In the genomic region with DNA sequence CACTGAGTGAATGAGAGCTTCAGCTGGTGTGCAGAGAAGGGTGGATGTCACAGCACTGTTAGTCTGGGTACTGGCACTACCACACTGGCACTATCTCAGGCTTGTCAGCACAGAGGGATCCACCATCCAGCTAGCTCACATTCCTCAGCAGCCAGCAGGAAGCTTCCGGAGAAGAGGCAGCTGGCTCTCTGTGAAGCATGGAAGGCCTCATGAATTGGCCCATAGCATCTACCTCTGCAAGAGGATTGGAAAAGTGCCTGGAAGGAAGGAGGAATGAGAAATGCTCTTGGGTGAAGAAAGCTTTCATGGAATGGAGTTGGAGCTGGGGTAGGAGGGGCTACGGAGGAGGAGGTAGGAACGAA, we compare ENCODE assay signal across 15 cellular contexts. TPM values are rescaled to one million over a fixed set of nuclear protein-coding genes. Genes with fewer than 3 reads are reported as not detected.
"Had no signal": no experiment of that assay in that cellular context is flagged by ENCODE, and none has a peak within 500 bp of the region (broad histone marks: within the 10 kb centered on the region; RNA-seq: fewer than 3 reads in every experiment).

No MANE protein-coding gene starts in this region.

- H3K27ac Mint-ChIP-seq: activated naive CD8-positive, alpha-beta T cell treated with anti-CD3 and anti-CD28 coated beads for 36 hours; activated T-helper 2 cell treated with anti-CD3 and anti-CD28 coated beads, Interferon-gamma antibody, Interleukin-2, Interleukin-4, amounts not matched to agents 10 μg/mL and 5 μg/mL and 100 μg/mL, durations not matched to agents 14 hours and 24 hours and 36 hours; memory B cell; nephron progenitor cell; stimulated activated naive B cell treated with anti-CD40 and anti-IgM and Interleukin-4, amounts not matched to agents 10 μg/mL and 1 μg/mL and 100 μg/mL, for 72 hours had no signal

- H3K9me3 Mint-ChIP-seq: activated naive CD8-positive, alpha-beta T cell treated with anti-CD3 and anti-CD28 coated beads for 36 hours; activated T-helper 2 cell treated with anti-CD3 and anti-CD28 coated beads, Interferon-gamma antibody, Interleukin-2, Interleukin-4, amounts not matched to agents 10 μg/mL and 5 μg/mL and 100 μg/mL, durations not matched to agents 14 hours and 24 hours and 36 hours; memory B cell; nephron progenitor cell; stimulated activated naive B cell treated with anti-CD40 and anti-IgM and Interleukin-4, amounts not matched to agents 10 μg/mL and 1 μg/mL and 100 μg/mL, for 72 hours had no signal

- H3K36me3 Mint-ChIP-seq: activated naive CD8-positive, alpha-beta T cell treated with anti-CD3 and anti-CD28 coated beads for 36 hours; memory B cell; stimulated activated naive B cell treated with anti-CD40 and anti-IgM and Interleukin-4, amounts not matched to agents 10 μg/mL and 1 μg/mL and 100 μg/mL, for 72 hours had no signal

- H3K4me3 Mint-ChIP-seq: activated naive CD8-positive, alpha-beta T cell treated with anti-CD3 and anti-CD28 coated beads for 36 hours; memory B cell; nephron progenitor cell; stimulated activated naive B cell treated with anti-CD40 and anti-IgM and Interleukin-4, amounts not matched to agents 10 μg/mL and 1 μg/mL and 100 μg/mL, for 72 hours had no signal

- H3K4me3 ChIP-seq: dorsolateral prefrontal cortex, esophagus muscularis mucosa, left lung, ovary, transverse colon had no signal

- DNase-seq: activated CD4-positive, alpha-beta T cell treated with anti-CD3 and anti-CD28 coated beads, Interleukin-2, amount 50 U/mL, for 1 hour; activated naive CD8-positive, alpha-beta T cell treated with anti-CD3 and anti-CD28 coated beads for 36 hours; left lung; nephron progenitor cell; ovary; stimulated activated CD4-positive, alpha-beta T cell treated with anti-CD3 and anti-CD28 coated beads, Interleukin-1b, Interleukin-23, amount 100 ng/mL, for 48 hours; stimulated activated naive B cell treated with anti-CD40 and anti-IgM and Interleukin-4, amounts not matched to agents 10 μg/mL and 1 μg/mL and 100 μg/mL, for 72 hours; transverse colon had no signal

RNA-seq across cellular contexts. Expression of a gene that starts 9.9 kb away (rescaled TPM):
- total RNA-seq: activated naive CD8-positive, alpha-beta T cell treated with anti-CD3 and anti-CD28 coated beads for 36 hours; activated T-helper 2 cell treated with anti-CD3 and anti-CD28 coated beads, Interferon-gamma antibody, Interleukin-2, Interleukin-4, amounts not matched to agents 10 μg/mL and 5 μg/mL and 100 μg/mL, durations not matched to agents 14 hours and 24 hours and 36 hours; esophagus muscularis mucosa; foreskin keratinocyte; left lung; ovary; subcutaneous adipose tissue; T-helper 2 cell treated with Interferon-gamma antibody and Interleukin-4, amounts not matched to agents 100 ng/mL and 5 ng/mL, for 36 hours; transverse colon had no signal

RNA-seq across cellular contexts. Expression of a gene that starts 19.9 kb away (rescaled TPM):
- total RNA-seq: activated naive CD8-positive, alpha-beta T cell treated with anti-CD3 and anti-CD28 coated beads for 36 hours; activated T-helper 2 cell treated with anti-CD3 and anti-CD28 coated beads, Interferon-gamma antibody, Interleukin-2, Interleukin-4, amounts not matched to agents 10 μg/mL and 5 μg/mL and 100 μg/mL, durations not matched to agents 14 hours and 24 hours and 36 hours; foreskin keratinocyte; left lung; subcutaneous adipose tissue; transverse colon had no signal

RNA-seq across cellular contexts. Expression of a gene that starts 36.8 kb away (rescaled TPM):
- total RNA-seq: activated naive CD8-positive, alpha-beta T cell treated with anti-CD3 and anti-CD28 coated beads for 36 hours had no signal

RNA-seq across cellular contexts. Expression of a gene that starts 56.0 kb away (rescaled TPM):
- total RNA-seq: activated naive CD8-positive, alpha-beta T cell treated with anti-CD3 and anti-CD28 coated beads for 36 hours; activated T-helper 2 cell treated with anti-CD3 and anti-CD28 coated beads, Interferon-gamma antibody, Interleukin-2, Interleukin-4, amounts not matched to agents 10 μg/mL and 5 μg/mL and 100 μg/mL, durations not matched to agents 14 hours and 24 hours and 36 hours; dorsolateral prefrontal cortex; esophagus muscularis mucosa; foreskin keratinocyte; left lung; ovary; subcutaneous adipose tissue; T-helper 2 cell treated with Interferon-gamma antibody and Interleukin-4, amounts not matched to agents 100 ng/mL and 5 ng/mL, for 36 hours; transverse colon had no signal
